8 cellular contexts compared by ENCODE assay signal in genomic region chr19:2014731-2015610, GRCh38. TPM values are rescaled to one million over a fixed set of nuclear protein-coding genes. Genes with fewer than 3 reads are reported as not detected.
DNase-seq lines count a peak whose midpoint lies in the region; ATAC-seq lines count a peak whose summit lies in the region.

No MANE protein-coding gene starts in this region.

- peaks cover 13% of the 10 kb centered on the region for H3K4me1 Mint-ChIP-seq in activated naive CD8-positive, alpha-beta T cell treated with anti-CD3 and anti-CD28 coated beads, Interleukin-2, amount 50 U/mL, for 24 hours

- no peaks in the 10 kb centered on the region for H3K36me3 Mint-ChIP-seq in activated naive CD8-positive, alpha-beta T cell treated with anti-CD3 and anti-CD28 coated beads, Interleukin-2, amount 50 U/mL, for 24 hours (ENCODE audit: low read depth)

- peak overlapping the region; percentile 66 for H3K4me3 Mint-ChIP-seq in activated naive CD8-positive, alpha-beta T cell treated with anti-CD3 and anti-CD28 coated beads, Interleukin-2, amount 50 U/mL, for 24 hours

- DNase-seq in COLO829 (ENCODE audit: low spot score) (peak; percentile 6), A172 (ENCODE audit: low spot score) (no peak)
- DNase-seq in Jurkat, Clone E6-1 (ENCODE audit: low read depth, low spot score), result no peak
- peak; percentile 31 for DNase-seq in activated naive CD8-positive, alpha-beta T cell treated with anti-CD3 and anti-CD28 coated beads, Interleukin-2, amount 50 U/mL, for 24 hours
- peak; percentile 27 for DNase-seq in stimulated activated CD4-positive, alpha-beta T cell treated with anti-CD3 and anti-CD28 coated beads, Interleukin-4, amount 100 ng/mL, for 1 hour

- peak overlapping the region; percentile 75 for H3K4me3 ChIP-seq in Jurkat, Clone E6-1 (ENCODE audit: low read length)
- H3K4me3 ChIP-seq in iPS-11a (ENCODE audit: low read depth, low read length), result peak overlapping the region; percentile 57

- H3K9me3 Mint-ChIP-seq in activated naive CD8-positive, alpha-beta T cell treated with anti-CD3 and anti-CD28 coated beads, Interleukin-2, amount 50 U/mL, for 24 hours, result no peaks in the 10 kb centered on the region

- peak; percentile 38 for ATAC-seq in activated naive CD8-positive, alpha-beta T cell treated with anti-CD3 and anti-CD28 coated beads, Interleukin-2, amount 50 U/mL, for 24 hours
- ATAC-seq in GM19328 (IDR thresholded peaks at IDR 0.05; ENCODE audit: unreplicated experiment) (no peak), HG03442 (IDR thresholded peaks at IDR 0.05; ENCODE audit: unreplicated experiment) (no peak)

- H3K27me3 Mint-ChIP-seq in activated naive CD8-positive, alpha-beta T cell treated with anti-CD3 and anti-CD28 coated beads, Interleukin-2, amount 50 U/mL, for 24 hours, result no peaks in the 10 kb centered on the region

- H3K27ac Mint-ChIP-seq in activated naive CD8-positive, alpha-beta T cell treated with anti-CD3 and anti-CD28 coated beads, Interleukin-2, amount 50 U/mL, for 24 hours, result no peak overlapping the region

RNA-seq across cellular contexts. Expression of gene BTBD2, which starts 0.5 kb away (rescaled TPM):
- 118 TPM for polyA plus RNA-seq in Jurkat, Clone E6-1 (2012; ENCODE audit: insufficient read depth, insufficient read length)
- 54.7 and 60.4 TPM in 2 replicates for total RNA-seq in A172 (2014; rRNA removed; shearing (Covaris generic))

RNA-seq across cellular contexts. Expression of gene MKNK2, which starts 36.1 kb away (rescaled TPM):
- polyA plus RNA-seq in Jurkat, Clone E6-1 (2012; ENCODE audit: insufficient read depth, insufficient read length), result 94.9 TPM
- 40.4 and 53.8 TPM in 2 replicates for total RNA-seq in A172 (2014; rRNA removed; shearing (Covaris generic))

Comparison
In these comparisons a context has a peak if more than half of its experiments do, and no peak if none do; other contexts are left out.
1. DNase-seq: peak in COLO829 (single experiment), activated naive CD8-positive, alpha-beta T cell treated with anti-CD3 and anti-CD28 coated beads, Interleukin-2, amount 50 U/mL, for 24 hours (single experiment) and stimulated activated CD4-positive, alpha-beta T cell treated with anti-CD3 and anti-CD28 coated beads, Interleukin-4, amount 100 ng/mL, for 1 hour (single experiment); none in Jurkat, Clone E6-1 (single experiment) and A172 (single experiment).